7 cellular contexts compared by ENCODE assay signal in genomic region chr1:214068979-214069378, GRCh38.
"Had no signal": no experiment of that assay in that cellular context is flagged by ENCODE, and none has a peak within 500 bp of the region (broad histone marks: within the 10 kb centered on the region; RNA-seq: fewer than 3 reads in every experiment).

No MANE protein-coding gene starts in this region.

- ATAC-seq: K562 had no signal

- H3K9ac ChIP-seq: KMS-11 had no signal

- FAIRE-seq: HTR-8/SVneo, K562 had no signal

- H3K4me3 ChIP-seq: K562 had no signal

- H3K27ac ChIP-seq: HL-60, KMS-11 had no signal

- DNase-seq: IMR-90, KBM-7, KG1 had no signal

- H3K4me2 ChIP-seq: KMS-11 had no signal
